In the genomic region with DNA sequence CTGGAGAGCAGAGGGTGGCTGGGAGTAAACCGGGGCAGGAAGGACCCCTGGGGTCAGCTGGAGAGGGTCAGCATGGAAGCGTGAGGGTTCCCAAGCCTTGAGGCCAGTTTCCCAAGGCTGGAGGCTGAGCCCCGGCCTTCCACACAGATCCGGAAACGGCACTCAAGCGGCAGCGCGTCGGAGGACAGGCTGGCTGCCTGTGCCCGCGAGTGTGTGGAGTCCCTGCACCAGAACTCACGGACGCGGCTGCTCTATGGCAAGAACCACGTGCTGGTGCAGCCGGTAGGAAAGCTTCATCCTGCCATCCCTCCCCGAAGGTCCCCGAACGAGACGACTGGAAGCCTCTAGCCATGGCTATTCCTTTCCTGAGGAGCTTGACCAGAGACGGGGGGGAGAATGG, we compare ENCODE assay signal across 22 cellular contexts. TPM values are rescaled to one million over a fixed set of nuclear protein-coding genes. Genes with fewer than 3 reads are reported as not detected.
DNase-seq lines count a peak whose midpoint lies in the region; ATAC-seq, FAIRE-seq and TF ChIP-seq lines count a peak whose summit lies in the region.
"Had no signal": no experiment of that assay in that cellular context is flagged by ENCODE, and none has a peak within 500 bp of the region (broad histone marks: within the 10 kb centered on the region; RNA-seq: fewer than 3 reads in every experiment).

No MANE protein-coding gene starts in this region.

- H2BK5ac ChIP-seq in neuronal stem cell (ENCODE audit: low read length), result no peak overlapping the region

- H3K18ac ChIP-seq in neuronal stem cell (ENCODE audit: low read length), result no peak overlapping the region

- CTCF ChIA-PET in K562 (lab: Yijun Ruan, JAX; ENCODE audit: low intra/inter-chr PET ratio), result no interaction called here

- no peak overlapping the region for H2BK15ac ChIP-seq in neuronal stem cell (ENCODE audit: low read length)

- WGBS in K562 (ENCODE audit: insufficient coverage, low coverage, missing lambda C conversion rate), result 71% methylated on average over 1 of the region's 21 CpGs
- no CpG with 5 or more reads among the region's 21 CpGs for WGBS in neuronal stem cell (ENCODE audit: extremely low coverage in 2 of 2, insufficient read length in 2 of 2, insufficient replicate concordance in 1 of 2), 2 donors
- 93 to 96% (median 95%) methylated on average over 21 of the region's 21 CpGs for WGBS in psoas muscle, 3 donors

- no peak for FAIRE-seq in K562 (lab: Jason Lieb, UNC)
- FAIRE-seq: G401.6, GM12892, H1 had no signal

- H3K4me1 ChIP-seq in K562 (replicated peaks in 1 of 2; ENCODE audit: control insufficient read depth in 2 of 2, insufficient read depth in 2 of 2, low read length in 2 of 2) (peaks cover 8 to 13% of the 10 kb centered on the region in 2 experiments; a peak in 4 of 5 replicates), neuronal stem cell (ENCODE audit: control insufficient read depth in 2 of 2, insufficient read depth in 1 of 2, low read depth in 1 of 2, low read length in 2 of 2) (no peaks in the 10 kb centered on the region), skeletal muscle tissue (ENCODE audit: control insufficient read depth in 3 of 3, insufficient read depth in 3 of 3, low read length in 3 of 3) (peaks cover 25 to 28% (median 25%) of the 10 kb centered on the region in 3 donors), psoas muscle (peaks cover 21% of the 10 kb centered on the region)
- H3K4me1 ChIP-seq: Caco-2 had no signal

- no peak overlapping the region for H3K27ac ChIP-seq in K562 (ENCODE audit: extremely low read depth, low read depth, low read length)
- H3K27ac ChIP-seq in neuronal stem cell (replicated peaks; ENCODE audit: low read length), result no peak overlapping the region
- peak overlapping the region; percentile 43 for H3K27ac ChIP-seq in skeletal muscle tissue (ENCODE audit: low read depth, low read length)
- H3K27ac ChIP-seq in psoas muscle, result no peak overlapping the region
- H3K27ac ChIP-seq: BLaER1, C4-2B, GM23248 had no signal

- in situ Hi-C loops in K562 (cut with MboI) (no loop called here), ACHN (cut with HindIII; ENCODE audit: low pct_ligation_motif_present, low pct_unique_long_range_greater_than_20kb, low sequenced_read_pairs) (no loop called here)

- TF ChIP-seq RAD21 in K562 (CRISPR knock-in tag; conservative IDR thresholded peaks at IDR 0.05 in 1 of 2, IDR thresholded peaks at IDR 0.05 in 1 of 2), result no peak

- intact Hi-C loops in K562 (cut with micrococcal nuclease), result no loop called here
- intact Hi-C loops in psoas muscle (cut with DNase I), result loop anchor here in 1 of 2 donors (10.0 kb wide), 1 partner anchor 51 kb away; no protein-coding TSS in a partner anchor

- no peak for TF ChIP-seq POLR2A in K562 (conservative IDR thresholded peaks at IDR 0.05)

- H3K23ac ChIP-seq in neuronal stem cell (ENCODE audit: low read depth, low read length, poor library complexity), result peak overlapping the region; percentile 40

- BruUV-seq in K562 (replicated peaks; lab: Mats Ljungman, UMichigan), result no TSS peak

- H3K9me3 ChIP-seq in K562 (replicated peaks; ENCODE audit: control insufficient read depth, insufficient read depth, low read depth, low read length), result no peaks in the 10 kb centered on the region
- H3K9me3 ChIP-seq in neuronal stem cell (replicated peaks in 1 of 2; ENCODE audit: control insufficient read depth in 2 of 2, insufficient read depth in 1 of 2, low read depth in 1 of 2, low read length in 2 of 2), result peaks cover 0 to 4% of the 10 kb centered on the region in 2 donors
- H3K9me3 ChIP-seq in skeletal muscle tissue (ENCODE audit: control insufficient read depth in 3 of 3, low read length in 3 of 3), result no peaks in the 10 kb centered on the region
- no peaks in the 10 kb centered on the region for H3K9me3 ChIP-seq in psoas muscle
- H3K9me3 ChIP-seq: BLaER1, Caco-2 had no signal

- no peak overlapping the region for H3K4ac ChIP-seq in neuronal stem cell (ENCODE audit: low read length)

- no peak overlapping the region for H2AFZ ChIP-seq in K562 (ENCODE audit: low read depth, low read length)
- H2AFZ ChIP-seq in neuronal stem cell (ENCODE audit: low read length), result no peak overlapping the region
- H2AFZ ChIP-seq: GM23248 had no signal

- no peak overlapping the region for H3K27ac Mint-ChIP-seq in glutamatergic neuron (ENCODE audit: unreplicated experiment)
- H3K27ac Mint-ChIP-seq: B cell; CD4-positive, CD25-positive, alpha-beta regulatory T cell; CD8-positive, alpha-beta T cell had no signal

- no peak overlapping the region for H4K8ac ChIP-seq in neuronal stem cell (ENCODE audit: low read depth, low read length)

- H3K36me3 Mint-ChIP-seq in glutamatergic neuron (ENCODE audit: unreplicated experiment), result no peaks in the 10 kb centered on the region

- no peak overlapping the region for H3K14ac ChIP-seq in neuronal stem cell (ENCODE audit: low read length)

- H3K4me2 ChIP-seq in K562 (ENCODE audit: insufficient read depth, low read length) (no peak overlapping the region), neuronal stem cell (ENCODE audit: insufficient read depth, low read length, poor library complexity, severe bottlenecking) (no peak overlapping the region)
- H3K4me2 ChIP-seq: BLaER1 had no signal

- peaks cover 4% of the 10 kb centered on the region for H3K4me1 Mint-ChIP-seq in glutamatergic neuron (ENCODE audit: low read depth, unreplicated experiment)
- H3K4me1 Mint-ChIP-seq: B cell; CD4-positive, CD25-positive, alpha-beta regulatory T cell had no signal

- no peak for TF ChIP-seq EP300 in K562 (IDR thresholded peaks at IDR 0.05; ENCODE audit: low read length)

- no peak overlapping the region for H2BK120ac ChIP-seq in neuronal stem cell (ENCODE audit: low read depth, low read length)

- no peak overlapping the region for H3K9ac ChIP-seq in K562 (ENCODE audit: insufficient read depth in 1 of 2, low read depth in 2 of 2, low read length in 2 of 2)
- H3K9ac ChIP-seq in neuronal stem cell (ENCODE audit: low read depth, low read length, poor library complexity), result peak overlapping the region; percentile 70
- no peak overlapping the region for H3K9ac ChIP-seq in skeletal muscle tissue (ENCODE audit: low read depth in 1 of 3, low read length in 3 of 3)
- H3K9ac ChIP-seq: BLaER1, GM23248 had no signal

- H3K9me3 Mint-ChIP-seq in glutamatergic neuron (ENCODE audit: unreplicated experiment), result no peaks in the 10 kb centered on the region
- H3K9me3 Mint-ChIP-seq: CD4-positive, CD25-positive, alpha-beta regulatory T cell; CD8-positive, alpha-beta T cell had no signal

- H3K27me3 ChIP-seq in K562 (ENCODE audit: control insufficient read depth in 2 of 2, insufficient read depth in 2 of 2, low read length in 2 of 2) (no peaks in the 10 kb centered on the region), neuronal stem cell (ENCODE audit: control insufficient read depth in 3 of 3, insufficient read depth in 3 of 3, low read depth in 1 of 3, low read length in 3 of 3) (no peaks in the 10 kb centered on the region), skeletal muscle tissue (ENCODE audit: control insufficient read depth in 3 of 3, insufficient read depth in 3 of 3, low read length in 3 of 3) (no peaks in the 10 kb centered on the region), psoas muscle (ENCODE audit: insufficient read depth in 3 of 3, low read length in 2 of 3) (no peaks in the 10 kb centered on the region)
- H3K27me3 ChIP-seq: BLaER1 had no signal

- no peak for TF ChIP-seq CTCF in K562 (IDR thresholded peaks at IDR 0.05 in 2 of 3, conservative IDR thresholded peaks at IDR 0.05 in 1 of 3; ENCODE audit: insufficient read depth in 2 of 3, low read depth in 1 of 3, low read length in 3 of 3)
- TF ChIP-seq CTCF in glutamatergic neuron (IDR thresholded peaks at IDR 0.05; ENCODE audit: partially characterized antibody, unreplicated experiment), result no peak
- no peak for TF ChIP-seq CTCF in psoas muscle (IDR thresholded peaks at IDR 0.05)

- H3K9me1 ChIP-seq in K562 (ENCODE audit: control insufficient read depth, insufficient read depth, low read length), result no peaks in the 10 kb centered on the region

- no peaks in the 10 kb centered on the region; the same call in 1 of the 2 replicates for H4K20me1 ChIP-seq in K562 (replicated peaks; ENCODE audit: control insufficient read depth, insufficient read depth, low read length)

- no peak overlapping the region for H4K91ac ChIP-seq in neuronal stem cell (ENCODE audit: low read depth, low read length, poor library complexity)

- ATAC-seq in K562 (no peak), psoas muscle (no peak)
- ATAC-seq: CD8-positive, alpha-beta T cell had no signal

- no peak overlapping the region for H2AK5ac ChIP-seq in neuronal stem cell (ENCODE audit: low read depth, low read length)

- POLR2A ChIA-PET in K562 (lab: Yijun Ruan, JAX), result interaction anchor here (0.8 kb wide), 1 partner anchor 10 kb away, joined by 3 read pairs; no protein-coding TSS in a partner anchor

- H3K27me3 Mint-ChIP-seq in glutamatergic neuron (ENCODE audit: unreplicated experiment), result peaks cover 7% of the 10 kb centered on the region
- H3K27me3 Mint-ChIP-seq: B cell; CD4-positive, CD25-positive, alpha-beta regulatory T cell had no signal

- no peaks in the 10 kb centered on the region for H3K79me2 ChIP-seq in K562 (ENCODE audit: control insufficient read depth, insufficient read depth, low read length)

- no peak overlapping the region for H2BK12ac ChIP-seq in neuronal stem cell (ENCODE audit: low read length)

- H3K4me3 Mint-ChIP-seq in glutamatergic neuron (ENCODE audit: unreplicated experiment), result no peak overlapping the region
- H3K4me3 Mint-ChIP-seq: B cell; CD4-positive, CD25-positive, alpha-beta regulatory T cell; CD8-positive, alpha-beta T cell had no signal

- H3K36me3 ChIP-seq in K562 (ENCODE audit: control insufficient read depth, insufficient read depth, low read length) (no peaks in the 10 kb centered on the region), neuronal stem cell (replicated peaks in 1 of 2; ENCODE audit: control insufficient read depth in 2 of 2, insufficient read depth in 2 of 2, low read length in 2 of 2) (peaks cover 42 to 56% of the 10 kb centered on the region in 2 donors), skeletal muscle tissue (ENCODE audit: control insufficient read depth in 3 of 3, insufficient read depth in 3 of 3, low read length in 3 of 3) (peaks cover 15 to 36% (median 24%) of the 10 kb centered on the region in 3 donors), psoas muscle (ENCODE audit: insufficient read depth in 1 of 2, low read depth in 1 of 2) (peaks cover 0 to 43% of the 10 kb centered on the region in 2 donors)

- DNase-seq in K562 (ENCODE audit: extremely low read depth in 1 of 4, low spot score in 3 of 4) (no peak), glutamatergic neuron (peak; percentile 12), neuronal stem cell (ENCODE audit: low spot score) (no peak), ACHN (no peak), psoas muscle (no peak), SW 1271 (lab: John Stamatoyannopoulos, UW) (no peak)
- DNase-seq in activated CD4-positive, CD25-positive, alpha-beta regulatory T cell treated with anti-CD3 and anti-CD28 coated beads, Interleukin-2, amount 50 U/mL, for 72 hours, result no peak
- DNase-seq: Caco-2; CD4-positive, CD25-positive, alpha-beta regulatory T cell; CD8-positive, alpha-beta T cell; DMS153; DND-41; GM23248; H7; HCEC 1CT had no signal

- H3K4me3 ChIP-seq in K562 (no peak overlapping the region), neuronal stem cell (ENCODE audit: low read length in 2 of 2) (no peak overlapping the region), skeletal muscle tissue (ENCODE audit: low read length in 3 of 3) (no peak overlapping the region), psoas muscle (no peak overlapping the region)
- H3K4me3 ChIP-seq: BLaER1, GM23248 had no signal

- H3K79me1 ChIP-seq in neuronal stem cell (ENCODE audit: low read depth, low read length), result peaks cover 2% of the 10 kb centered on the region

RNA-seq across cellular contexts. Expression of gene SGSM2, which starts 26.0 kb away (rescaled TPM):
- total RNA-seq in K562 (2011; cell fraction: chromatin; rRNA removed; ENCODE audit: low replicate concordance), result 68.3 and 189 TPM in 2 replicates
- 83.7 and 87.9 TPM in 2 replicates for total RNA-seq in K562 (2011; cell fraction: nucleolus; rRNA removed)
- total RNA-seq in K562 (2011; cell fraction: nucleoplasm; rRNA removed), result 62.3 and 62.5 TPM in 2 replicates
- total RNA-seq in K562 (2014; rRNA removed), result 14.8 and 15.9 TPM in 2 replicates
- 4.9 and 9.1 TPM in 2 replicates for total RNA-seq in K562 (2014; rRNA removed; fragmentation: Illumina TruSeq; extraction: Trizol)
- 11.8 and 13.0 TPM in 2 replicates for total RNA-seq in K562 (2015; rRNA removed; fragmentation: Illumina TruSeq; extraction: Trizol)
- 15.3 and 20.2 TPM in 2 replicates for total RNA-seq in K562 (2021)
- polyA plus RNA-seq in K562 (2011; rRNA removed), result 20.7 and 22.6 TPM in 2 replicates
- 18.1 and 32.9 TPM in 2 replicates for polyA plus RNA-seq in K562 (2011; cell fraction: cytosol; rRNA removed)
- 125 and 246 TPM in 2 replicates for polyA plus RNA-seq in K562 (2011; cell fraction: nucleus; rRNA removed)
- polyA plus RNA-seq in K562 (2012), result 22.3 and 33.7 TPM in 2 replicates
- 14.9 and 16.3 TPM in 2 replicates for polyA plus RNA-seq in K562 (2014; fragmentation: Illumina TruSeq; extraction: Trizol)
- under 1 TPM; 0.20 to 0.62 TPM for polyA plus RNA-seq in K562 (2014; fragmentation: Nextera tagmentation; extraction: Ambion mirVana)
- polyA plus RNA-seq in K562 (2014; rRNA removed), result 24.1 and 26.3 TPM in 2 replicates
- polyA minus RNA-seq in K562 (2011; rRNA and poly(A)+ RNA removed), result 7.6 and 10.0 TPM in 2 replicates
- 7.5 and 8.6 TPM in 2 replicates for polyA minus RNA-seq in K562 (2011; cell fraction: cytosol; rRNA and poly(A)+ RNA removed)
- polyA minus RNA-seq in K562 (2011; cell fraction: nucleus; rRNA and poly(A)+ RNA removed), result 21.7 and 23.0 TPM in 2 replicates
- total RNA-seq in glutamatergic neuron (ENCODE audit: unreplicated experiment), result 111 TPM
- polyA plus RNA-seq in neuronal stem cell (2013, experiment 1 of 2), result 69.6 TPM
- polyA plus RNA-seq in neuronal stem cell (2013, experiment 2 of 2), result 67.4 TPM
- 19.8 TPM for total RNA-seq in skeletal muscle tissue
- 10 to 100 TPM; 12.1 to 25.6 (median 18.6) TPM for total RNA-seq in psoas muscle
- polyA plus RNA-seq in psoas muscle, result 10 to 100 TPM in 1 of 3 donors, 1 to 10 TPM in 2; 9.6 to 13.5 (median 9.6) TPM

RNA-seq across cellular contexts. Expression of gene TSR1, which starts 27.1 kb away (rescaled TPM):
- 56.9 and 60.1 TPM in 2 replicates for total RNA-seq in K562 (2011; cell fraction: chromatin; rRNA removed; ENCODE audit: low replicate concordance)
- total RNA-seq in K562 (2011; cell fraction: nucleolus; rRNA removed), result 41.0 and 43.8 TPM in 2 replicates
- total RNA-seq in K562 (2011; cell fraction: nucleoplasm; rRNA removed), result 43.1 TPM in 2 replicates
- total RNA-seq in K562 (2014; rRNA removed) (87.5 and 90.0 TPM in 2 replicates), K562 (2014; rRNA removed; fragmentation: Illumina TruSeq; extraction: Trizol) (58.4 and 59.9 TPM in 2 replicates), K562 (2015; rRNA removed; fragmentation: Illumina TruSeq; extraction: Trizol) (55.2 and 55.5 TPM in 2 replicates), K562 (2021) (59.3 and 62.6 TPM in 2 replicates), glutamatergic neuron (ENCODE audit: unreplicated experiment) (25.6 TPM), skeletal muscle tissue (26.1 TPM), psoas muscle (10 to 100 TPM; 36.6 to 64.2 (median 54.7) TPM)
- polyA plus RNA-seq in K562 (2011; rRNA removed) (15.6 and 16.4 TPM in 2 replicates), K562 (2014; fragmentation: Illumina TruSeq; extraction: Trizol) (58.1 and 60.3 TPM in 2 replicates), K562 (2014; fragmentation: Nextera tagmentation; extraction: Ambion mirVana) (10 to 100 TPM; 16.4 to 41.1 TPM), K562 (2014; rRNA removed) (35.5 and 36.8 TPM in 2 replicates), psoas muscle (10 to 100 TPM; 31.0 to 63.4 (median 50.9) TPM)
- polyA plus RNA-seq in K562 (2011; cell fraction: cytosol; rRNA removed), result 11.1 and 11.6 TPM in 2 replicates
- polyA plus RNA-seq in K562 (2011; cell fraction: nucleus; rRNA removed), result 32.0 and 43.6 TPM in 2 replicates
- polyA plus RNA-seq in K562 (2012), result 24.8 and 48.3 TPM in 2 replicates
- polyA minus RNA-seq in K562 (2011; rRNA and poly(A)+ RNA removed), result 14.5 and 19.0 TPM in 2 replicates
- polyA minus RNA-seq in K562 (2011; cell fraction: cytosol; rRNA and poly(A)+ RNA removed), result 34.4 and 42.5 TPM in 2 replicates
- 42.3 and 64.4 TPM in 2 replicates for polyA minus RNA-seq in K562 (2011; cell fraction: nucleus; rRNA and poly(A)+ RNA removed)
- polyA plus RNA-seq in neuronal stem cell (2013, experiment 1 of 2), result 13.1 TPM
- 13.0 TPM for polyA plus RNA-seq in neuronal stem cell (2013, experiment 2 of 2)

RNA-seq across cellular contexts. Expression of gene MNT, which starts 37.5 kb away (rescaled TPM):
- 22.3 and 43.6 TPM in 2 replicates for total RNA-seq in K562 (2011; cell fraction: chromatin; rRNA removed; ENCODE audit: low replicate concordance)
- 17.0 and 19.3 TPM in 2 replicates for total RNA-seq in K562 (2011; cell fraction: nucleolus; rRNA removed)
- total RNA-seq in K562 (2011; cell fraction: nucleoplasm; rRNA removed), result 18.7 and 31.2 TPM in 2 replicates
- 7.8 and 8.7 TPM in 2 replicates for total RNA-seq in K562 (2014; rRNA removed)
- total RNA-seq in K562 (2014; rRNA removed; fragmentation: Illumina TruSeq; extraction: Trizol), result 2.9 and 3.1 TPM in 2 replicates
- total RNA-seq in K562 (2015; rRNA removed; fragmentation: Illumina TruSeq; extraction: Trizol), result 4.9 and 5.3 TPM in 2 replicates
- total RNA-seq in K562 (2021), result 20.3 and 23.8 TPM in 2 replicates
- polyA plus RNA-seq in K562 (2011; rRNA removed), result 3.3 and 4.9 TPM in 2 replicates
- 5.2 and 6.1 TPM in 2 replicates for polyA plus RNA-seq in K562 (2011; cell fraction: cytosol; rRNA removed)
- 9.4 and 16.7 TPM in 2 replicates for polyA plus RNA-seq in K562 (2011; cell fraction: nucleus; rRNA removed)
- polyA plus RNA-seq in K562 (2012), result 11.9 and 12.2 TPM in 2 replicates
- polyA plus RNA-seq in K562 (2014; fragmentation: Illumina TruSeq; extraction: Trizol), result 7.1 and 12.4 TPM in 2 replicates
- polyA plus RNA-seq in K562 (2014; fragmentation: Nextera tagmentation; extraction: Ambion mirVana), result under 1 TPM; 0.18 to 0.21 TPM
- polyA plus RNA-seq in K562 (2014; rRNA removed), result 11.3 and 13.4 TPM in 2 replicates
- 2.2 and 2.4 TPM in 2 replicates for polyA minus RNA-seq in K562 (2011; rRNA and poly(A)+ RNA removed)
- 4.2 and 5.2 TPM in 2 replicates for polyA minus RNA-seq in K562 (2011; cell fraction: cytosol; rRNA and poly(A)+ RNA removed)
- 3.2 and 3.9 TPM in 2 replicates for polyA minus RNA-seq in K562 (2011; cell fraction: nucleus; rRNA and poly(A)+ RNA removed)
- total RNA-seq in glutamatergic neuron (ENCODE audit: unreplicated experiment), result 41.0 TPM
- 14.3 TPM for polyA plus RNA-seq in neuronal stem cell (2013, experiment 1 of 2)
- polyA plus RNA-seq in neuronal stem cell (2013, experiment 2 of 2), result 15.1 TPM
- 5.2 TPM for total RNA-seq in skeletal muscle tissue
- total RNA-seq in psoas muscle, result 10 to 100 TPM in 1 of 4 donors, 1 to 10 TPM in 3; 6.6 to 11.7 (median 8.0) TPM
- 1 to 10 TPM; 2.5 to 9.2 (median 4.3) TPM for polyA plus RNA-seq in psoas muscle

RNA-seq across cellular contexts. Expression of gene SRR, which starts 59.6 kb away (rescaled TPM):
- 5.3 and 10.9 TPM in 2 replicates for total RNA-seq in K562 (2011; cell fraction: chromatin; rRNA removed; ENCODE audit: low replicate concordance)
- 4.5 and 5.4 TPM in 2 replicates for total RNA-seq in K562 (2011; cell fraction: nucleolus; rRNA removed)
- total RNA-seq in K562 (2011; cell fraction: nucleoplasm; rRNA removed), result 9.8 and 14.4 TPM in 2 replicates
- total RNA-seq in K562 (2014; rRNA removed), result 6.7 and 7.4 TPM in 2 replicates
- total RNA-seq in K562 (2014; rRNA removed; fragmentation: Illumina TruSeq; extraction: Trizol), result 3.7 and 5.0 TPM in 2 replicates
- total RNA-seq in K562 (2015; rRNA removed; fragmentation: Illumina TruSeq; extraction: Trizol), result 4.3 and 7.0 TPM in 2 replicates
- 8.1 and 9.9 TPM in 2 replicates for total RNA-seq in K562 (2021)
- 19.4 and 19.5 TPM in 2 replicates for polyA plus RNA-seq in K562 (2011; rRNA removed)
- 5.2 and 7.3 TPM in 2 replicates for polyA plus RNA-seq in K562 (2011; cell fraction: cytosol; rRNA removed)
- polyA plus RNA-seq in K562 (2011; cell fraction: nucleus; rRNA removed), result 3.8 and 6.8 TPM in 2 replicates
- 7.8 and 8.1 TPM in 2 replicates for polyA plus RNA-seq in K562 (2012)
- polyA plus RNA-seq in K562 (2014; fragmentation: Illumina TruSeq; extraction: Trizol), result 6.6 and 9.5 TPM in 2 replicates
- polyA plus RNA-seq in K562 (2014; fragmentation: Nextera tagmentation; extraction: Ambion mirVana), result 10 to 100 TPM; 10.0 to 14.7 TPM
- 4.9 and 7.9 TPM in 2 replicates for polyA plus RNA-seq in K562 (2014; rRNA removed)
- 8.0 and 9.0 TPM in 2 replicates for polyA minus RNA-seq in K562 (2011; rRNA and poly(A)+ RNA removed)
- polyA minus RNA-seq in K562 (2011; cell fraction: cytosol; rRNA and poly(A)+ RNA removed), result 7.1 and 7.2 TPM in 2 replicates
- polyA minus RNA-seq in K562 (2011; cell fraction: nucleus; rRNA and poly(A)+ RNA removed), result 2.4 and 3.7 TPM in 2 replicates
- total RNA-seq in glutamatergic neuron (ENCODE audit: unreplicated experiment), result 22.0 TPM
- polyA plus RNA-seq in neuronal stem cell (2013, experiment 1 of 2), result 20.5 TPM
- 21.3 TPM for polyA plus RNA-seq in neuronal stem cell (2013, experiment 2 of 2)
- total RNA-seq in skeletal muscle tissue, result 17.2 TPM
- total RNA-seq in psoas muscle, result 1 to 10 TPM; 3.9 to 9.1 (median 5.4) TPM
- polyA plus RNA-seq in psoas muscle, result 1 to 10 TPM; 2.2 to 9.6 (median 3.0) TPM

RNA-seq across cellular contexts. Expression of gene SMG6, which starts 59.7 kb away (rescaled TPM):
- total RNA-seq in K562 (2011; cell fraction: chromatin; rRNA removed; ENCODE audit: low replicate concordance), result 39.4 and 43.0 TPM in 2 replicates
- 14.7 and 18.7 TPM in 2 replicates for total RNA-seq in K562 (2011; cell fraction: nucleolus; rRNA removed)
- total RNA-seq in K562 (2011; cell fraction: nucleoplasm; rRNA removed), result 30.8 and 31.7 TPM in 2 replicates
- total RNA-seq in K562 (2014; rRNA removed), result 6.9 and 7.3 TPM in 2 replicates
- total RNA-seq in K562 (2014; rRNA removed; fragmentation: Illumina TruSeq; extraction: Trizol), result 5.7 and 6.1 TPM in 2 replicates
- total RNA-seq in K562 (2015; rRNA removed; fragmentation: Illumina TruSeq; extraction: Trizol), result 6.0 TPM in 2 replicates
- total RNA-seq in K562 (2021), result 12.8 and 13.7 TPM in 2 replicates
- 1.7 and 3.6 TPM in 2 replicates for polyA plus RNA-seq in K562 (2011; rRNA removed)
- polyA plus RNA-seq in K562 (2011; cell fraction: cytosol; rRNA removed), result 4.2 and 6.2 TPM in 2 replicates
- polyA plus RNA-seq in K562 (2011; cell fraction: nucleus; rRNA removed), result 8.5 and 16.5 TPM in 2 replicates
- polyA plus RNA-seq in K562 (2012), result 10.2 and 21.1 TPM in 2 replicates
- 13.9 TPM in 2 replicates for polyA plus RNA-seq in K562 (2014; fragmentation: Illumina TruSeq; extraction: Trizol)
- polyA plus RNA-seq in K562 (2014; fragmentation: Nextera tagmentation; extraction: Ambion mirVana), result under 1 TPM; 0.44 to 0.45 TPM
- polyA plus RNA-seq in K562 (2014; rRNA removed), result 5.5 and 5.8 TPM in 2 replicates
- 4.8 and 5.1 TPM in 2 replicates for polyA minus RNA-seq in K562 (2011; rRNA and poly(A)+ RNA removed)
- polyA minus RNA-seq in K562 (2011; cell fraction: cytosol; rRNA and poly(A)+ RNA removed), result 10.2 and 10.9 TPM in 2 replicates
- 9.1 and 9.8 TPM in 2 replicates for polyA minus RNA-seq in K562 (2011; cell fraction: nucleus; rRNA and poly(A)+ RNA removed)
- total RNA-seq in glutamatergic neuron (ENCODE audit: unreplicated experiment), result 42.7 TPM
- polyA plus RNA-seq in neuronal stem cell (2013, experiment 1 of 2), result 16.6 TPM
- polyA plus RNA-seq in neuronal stem cell (2013, experiment 2 of 2), result 16.4 TPM
- 13.6 TPM for total RNA-seq in skeletal muscle tissue
- total RNA-seq in psoas muscle, result 10 to 100 TPM; 16.3 to 24.1 (median 19.7) TPM
- 10 to 100 TPM in 2 of 3 donors, 1 to 10 TPM in 1; 9.4 to 14.3 (median 11.6) TPM for polyA plus RNA-seq in psoas muscle
